Comparison of ENCODE assay signal across 17 cellular contexts in the genomic region with DNA sequence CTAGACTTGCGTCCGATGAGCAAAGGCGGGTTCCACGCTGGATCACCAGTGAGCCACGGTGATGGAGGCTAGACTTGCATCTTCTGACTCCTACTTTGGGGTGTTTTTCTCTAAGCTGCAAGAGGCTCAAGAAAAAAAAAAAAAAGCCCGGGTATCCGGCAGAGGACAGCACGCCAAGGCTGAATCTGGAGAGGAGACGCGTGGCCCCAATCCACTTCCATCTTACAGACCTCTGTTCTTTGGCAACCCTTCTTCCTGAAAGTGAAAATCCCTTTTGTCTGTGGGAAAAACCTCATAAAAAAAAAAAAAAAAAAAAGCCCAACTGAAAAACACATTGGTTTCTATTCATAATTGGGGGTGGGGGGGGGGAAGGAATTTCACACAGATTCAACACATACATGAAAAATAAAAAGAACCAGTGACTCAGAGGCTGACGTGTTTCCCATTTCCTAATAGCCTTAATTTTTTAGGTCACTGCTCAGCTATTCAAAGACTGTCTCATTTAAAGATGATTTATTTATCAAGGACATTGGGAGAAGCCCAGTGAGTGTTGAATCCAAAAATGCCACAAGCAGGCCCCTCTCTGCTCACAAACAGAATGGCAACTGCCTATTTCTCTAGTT.
DNase-seq lines count a peak whose midpoint lies in the region; ATAC-seq and TF ChIP-seq lines count a peak whose summit lies in the region.
"Had no signal": no experiment of that assay in that cellular context is flagged by ENCODE, and none has a peak within 500 bp of the region (broad histone marks: within the 10 kb centered on the region; RNA-seq: fewer than 3 reads in every experiment).

No MANE protein-coding gene starts in this region.

- H3K36me3 ChIP-seq in PC-3 (ENCODE audit: low read depth, low read length) = no peaks in the 10 kb centered on the region
- H3K36me3 ChIP-seq: HAP-1, heart left ventricle, lower lobe of right lung, ovary had no signal

- DNase-seq in EL (peak; percentile 96), PC-3 (peak; percentile 51), fibroblast of gingiva (ENCODE audit: low read depth) (peak; percentile 89), posterior vena cava (ENCODE audit: low spot score) (peak; percentile 51), sciatic nerve (ENCODE audit: low spot score) (no peak), NCI-H2227 treated with DMSO at 0.1 percent for 48 hours (lab: John Stamatoyannopoulos, UW) (no peak), medulla oblongata (ENCODE audit: extremely low spot score) (no peak)
- DNase-seq: activated CD4-positive, alpha-beta T cell treated with anti-CD3 and anti-CD28 coated beads, Interleukin-2, amount 50 U/mL, for 48 hours; KBM-7; lower lobe of right lung; NCI-H2081; ovary; stimulated activated naive CD8-positive, alpha-beta T cell treated with anti-CD3 and anti-CD28 coated beads, Interleukin-15, amount 100 ng/mL, for 72 hours had no signal

- H3K27ac ChIP-seq in PC-3 (ENCODE audit: low read length) = 0 out of 2 replicates have a peak overlapping the region, but pooled peaks have one; percentile 32
- H3K27ac ChIP-seq: lower lobe of right lung, ovary had no signal

- POLR2A ChIA-PET in PC-3 (lab: Charles Lee; ENCODE audit: unreplicated experiment) = no interaction called here

- H3K79me2 ChIP-seq in PC-3 (ENCODE audit: low read length) = no peaks in the 10 kb centered on the region

- H2AFZ ChIP-seq in PC-3 (ENCODE audit: low read length) = no peak overlapping the region

- H4K20me1 ChIP-seq in PC-3 (ENCODE audit: low read length) = no peaks in the 10 kb centered on the region

- CTCF ChIA-PET in PC-3 (lab: Charles Lee) = no interaction called here

- H3K9me3 ChIP-seq in PC-3 (ENCODE audit: low read length) = no peaks in the 10 kb centered on the region
- H3K9me3 ChIP-seq: HAP-1, heart left ventricle, lower lobe of right lung, ovary had no signal

- BruUV-seq in PC-3 (replicated peaks; lab: Mats Ljungman, UMichigan) = no TSS peak

- no peak for TF ChIP-seq CTCF in PC-3 (conservative IDR thresholded peaks at IDR 0.05; ENCODE audit: low read depth, low read length)

- 0 out of 2 replicates have a peak, but pooled peaks cover 4% of the 10 kb centered on the region for H3K4me1 ChIP-seq in PC-3 (ENCODE audit: insufficient read depth, low read length)
- H3K4me1 ChIP-seq: HAP-1, lower lobe of right lung had no signal

- no peak overlapping the region for H3K4me3 ChIP-seq in PC-3 (ENCODE audit: low read length)
- H3K4me3 ChIP-seq: GM12878, HAP-1, heart left ventricle, lower lobe of right lung, ovary had no signal

- H3K4me2 ChIP-seq in PC-3 (ENCODE audit: low read length) = no peak overlapping the region

- intact Hi-C loops in PC-3 (cut with micrococcal nuclease) (no loop called here), posterior vena cava (cut with DNase I) (no loop called here), sciatic nerve (cut with DNase I) (no loop called here)

- H3F3A ChIP-seq in PC-3 (ENCODE audit: low read length, unreplicated experiment) = no peaks in the 10 kb centered on the region

- no peak for ATAC-seq in PC-3
- no peak for ATAC-seq in sciatic nerve
- no peak for ATAC-seq in HG02884 (IDR thresholded peaks at IDR 0.05; ENCODE audit: unreplicated experiment)
- ATAC-seq: GM12878; lower lobe of right lung; stimulated activated naive CD8-positive, alpha-beta T cell treated with anti-CD3 and anti-CD28 coated beads, Interleukin-15, amount 100 ng/mL, for 72 hours had no signal

- H3K9me2 ChIP-seq in PC-3 (replicated peaks; ENCODE audit: low read length) = no peaks in the 10 kb centered on the region

- no peaks in the 10 kb centered on the region for H3K27me3 ChIP-seq in PC-3 (ENCODE audit: low read length)
- H3K27me3 ChIP-seq: heart left ventricle, ovary had no signal

- H3K9ac ChIP-seq in PC-3 (ENCODE audit: low read length) = no peak overlapping the region

Comparison
In these comparisons a context has a peak if more than half of its experiments do, and no peak if none do; other contexts are left out.
1. DNase-seq: peak in EL (single experiment), PC-3 (single experiment), fibroblast of gingiva (single experiment) and posterior vena cava (single experiment); none in sciatic nerve (single experiment), NCI-H2227 treated with DMSO at 0.1 percent for 48 hours (single experiment) and medulla oblongata (single experiment).